In the genomic region with DNA sequence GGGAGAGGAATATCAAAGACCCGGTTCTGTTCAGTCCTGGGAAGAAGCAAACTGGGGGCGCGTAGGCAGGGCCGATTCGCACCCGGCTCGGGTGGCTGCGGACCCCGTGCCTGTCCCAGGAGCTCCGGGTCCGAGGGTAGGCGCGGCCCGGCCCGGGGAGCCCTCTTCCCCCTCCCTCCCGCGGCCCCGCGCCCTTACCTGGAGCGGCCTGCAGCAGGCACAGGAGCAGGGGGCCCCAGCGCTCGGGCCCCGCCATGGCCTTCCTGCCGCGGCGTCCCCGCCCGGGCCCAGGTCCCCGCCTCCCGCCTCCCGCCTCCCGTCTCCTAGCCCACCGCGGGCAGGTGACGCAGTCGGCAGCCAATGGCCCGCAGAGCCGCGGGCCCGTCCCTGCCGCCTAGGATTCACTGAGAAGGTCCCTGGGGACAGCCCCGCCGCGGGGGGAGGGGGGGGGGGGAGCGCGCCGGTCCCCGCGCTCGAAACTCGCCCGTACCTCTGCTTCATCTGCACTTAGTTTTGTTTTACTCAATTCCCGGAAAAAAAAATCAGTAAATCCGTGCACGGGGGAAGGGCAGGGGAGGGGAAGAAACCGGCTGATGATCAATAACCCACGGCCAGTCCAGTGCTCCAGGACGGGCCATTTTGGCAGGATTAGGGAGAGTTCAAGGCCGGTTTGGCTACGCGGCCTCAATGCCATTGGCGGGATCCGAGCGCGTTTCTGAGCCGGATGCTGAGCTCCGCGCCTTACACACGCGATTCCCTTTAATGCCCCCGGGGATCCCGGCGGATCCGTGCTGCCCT, we compare ENCODE assay signal across 8 cellular contexts. TPM values are rescaled to one million over a fixed set of nuclear protein-coding genes. Genes with fewer than 3 reads are reported as not detected.
DNase-seq lines count a peak whose midpoint lies in the region; ATAC-seq and TF ChIP-seq lines count a peak whose summit lies in the region.

A gene (minus strand): TSS at position 297 of the 798 bp plus-strand sequence. CDS start 41 bp downstream, at position 256.

- H4K8ac ChIP-seq in mesenchymal stem cell (ENCODE audit: low read length) = peak within 1 kb of the TSS; percentile 61

- ATAC-seq in activated CD4-positive, alpha-beta T cell treated with anti-CD3 and anti-CD28 coated beads for 36 hours = peak; percentile 88
- no peak for ATAC-seq in GM18517 (IDR thresholded peaks at IDR 0.05; ENCODE audit: unreplicated experiment)

- in situ Hi-C loops in GM13976 (cut with MboI; ENCODE audit: low sequenced_read_pairs, unreplicated experiment) = no loop called here

- peaks cover 27 to 30% of the 10 kb centered on the region in 2 experiments for H3K27me3 ChIP-seq in mesenchymal stem cell (ENCODE audit: control insufficient read depth in 1 of 2, insufficient read depth in 1 of 2, low read length in 2 of 2)

- H3K23ac ChIP-seq in mesenchymal stem cell (ENCODE audit: low read length in 2 of 2) = peak within 1 kb of the TSS in 1 of 2 experiments; percentile 34

- no peaks in the 10 kb centered on the region for H3K27me3 Mint-ChIP-seq in activated CD4-positive, alpha-beta T cell treated with anti-CD3 and anti-CD28 coated beads for 36 hours
- peaks cover 45% of the 10 kb centered on the region for H3K27me3 Mint-ChIP-seq in dendritic cell treated with granulocyte-macrophage colony-stimulating factor and Interleukin-4, amounts not matched to agents 40 ng/mL and 50 ng/mL, for 4 days

- no peak for TF ChIP-seq CTCF in GM13976 (IDR thresholded peaks at IDR 0.05; ENCODE audit: borderline replicate concordance, control extremely low read depth, extremely low read depth, insufficient read depth, missing control alignments)

- peak within 1 kb of the TSS; percentile 56 for H3K9ac ChIP-seq in mesenchymal stem cell (ENCODE audit: low read length)

- peaks cover 47% of the 10 kb centered on the region for H3K4me1 Mint-ChIP-seq in activated CD4-positive, alpha-beta T cell treated with anti-CD3 and anti-CD28 coated beads for 36 hours
- peaks cover 46% of the 10 kb centered on the region for H3K4me1 Mint-ChIP-seq in dendritic cell treated with granulocyte-macrophage colony-stimulating factor and Interleukin-4, amounts not matched to agents 40 ng/mL and 50 ng/mL, for 4 days (ENCODE audit: low read depth)

- DNase-seq in GM13976 (ENCODE audit: low spot score) = peak; percentile 96
- peak; percentile 92 for DNase-seq in NCI-H1105 (lab: John Stamatoyannopoulos, UW)
- DNase-seq in activated CD4-positive, alpha-beta T cell treated with anti-CD3 and anti-CD28 coated beads for 36 hours = peak; percentile 93
- peak; percentile 42 for DNase-seq in mesenchymal stem cell
- DNase-seq in stimulated activated CD8-positive, alpha-beta memory T cell treated with anti-CD3 and anti-CD28 coated beads, Interleukin-15, amount 100 ng/mL, for 24 hours (ENCODE audit: low read depth) = peak; percentile 45
- no peak for DNase-seq in middle frontal gyrus (ENCODE audit: extremely low spot score, low spot score)

- 2% methylated on average over 42 of the region's 74 CpGs for WGBS in mesenchymal stem cell

- H3K9me3 ChIP-seq in mesenchymal stem cell (ENCODE audit: control insufficient read depth, low read length) = no peaks in the 10 kb centered on the region

- H4K91ac ChIP-seq in mesenchymal stem cell (ENCODE audit: low read length) = peak within 1 kb of the TSS; percentile 24

- POLR2A ChIA-PET in activated CD4-positive, alpha-beta T cell treated with anti-CD3 and anti-CD28 coated beads for 36 hours (lab: Charles Lee) = interaction anchor here (0.7 kb wide), 2 partner anchors 407 to 904 kb away, joined by 3 read pairs; no protein-coding TSS in a partner anchor

- H3K4me1 ChIP-seq in mesenchymal stem cell (ENCODE audit: control insufficient read depth, insufficient read depth, low read depth, low read length) = peaks cover 12% of the 10 kb centered on the region

- intact Hi-C loops in activated CD4-positive, alpha-beta T cell treated with anti-CD3 and anti-CD28 coated beads for 36 hours (cut with DNase I, micrococcal nuclease) = loop anchor here (1.0 to 5.0 kb wide), 5 partner anchors 36 to 560 kb away; a partner anchor contains a TSS
- intact Hi-C loops in dendritic cell treated with granulocyte-macrophage colony-stimulating factor and Interleukin-4, amounts not matched to agents 40 ng/mL and 50 ng/mL, for 4 days (cut with micrococcal nuclease) = no loop called here

- H2AFZ ChIP-seq in mesenchymal stem cell (ENCODE audit: low read depth, low read length) = no peak within 1 kb of the TSS

- peak within 1 kb of the TSS; percentile 62 for H2BK15ac ChIP-seq in mesenchymal stem cell (ENCODE audit: low read depth, poor library complexity, severe bottlenecking)

- peak within 1 kb of the TSS in 1 of 2 experiments; percentile 37 for H3K14ac ChIP-seq in mesenchymal stem cell (ENCODE audit: low read length in 2 of 2)

- H3K4me3 ChIP-seq in mesenchymal stem cell (ENCODE audit: insufficient read depth in 1 of 2, low read depth in 1 of 2, low read length in 2 of 2) = peak within 1 kb of the TSS; percentile 56 to 74

- CTCF ChIA-PET in activated CD4-positive, alpha-beta T cell treated with anti-CD3 and anti-CD28 coated beads for 36 hours (lab: Charles Lee) = interaction anchor here (0.6 to 4.5 kb wide), 8 partner anchors 10 to 205 kb away, joined by 3 to 38 read pairs (median 4); no protein-coding TSS in a partner anchor

- peak within 1 kb of the TSS; percentile 73 for H3K4me3 Mint-ChIP-seq in activated CD4-positive, alpha-beta T cell treated with anti-CD3 and anti-CD28 coated beads for 36 hours
- H3K4me3 Mint-ChIP-seq in dendritic cell treated with granulocyte-macrophage colony-stimulating factor and Interleukin-4, amounts not matched to agents 40 ng/mL and 50 ng/mL, for 4 days = peak within 1 kb of the TSS; percentile 45

- H3K27ac Mint-ChIP-seq in activated CD4-positive, alpha-beta T cell treated with anti-CD3 and anti-CD28 coated beads for 36 hours = peak within 1 kb of the TSS; percentile 71
- H3K27ac Mint-ChIP-seq in dendritic cell treated with granulocyte-macrophage colony-stimulating factor and Interleukin-4, amounts not matched to agents 40 ng/mL and 50 ng/mL, for 4 days = no peak within 1 kb of the TSS

- H3K36me3 ChIP-seq in mesenchymal stem cell (ENCODE audit: control insufficient read depth in 1 of 2, insufficient read depth in 2 of 2, low read depth in 1 of 2, low read length in 2 of 2) = no peaks in the 10 kb centered on the region

- H2BK120ac ChIP-seq in mesenchymal stem cell (ENCODE audit: low read depth, low read length) = no peak within 1 kb of the TSS

- no peak within 1 kb of the TSS for H2AK5ac ChIP-seq in mesenchymal stem cell (ENCODE audit: low read length, severe bottlenecking)

- peaks cover 3% of the 10 kb centered on the region for H3K9me3 Mint-ChIP-seq in activated CD4-positive, alpha-beta T cell treated with anti-CD3 and anti-CD28 coated beads for 36 hours (ENCODE audit: low read depth)
- no peaks in the 10 kb centered on the region for H3K9me3 Mint-ChIP-seq in dendritic cell treated with granulocyte-macrophage colony-stimulating factor and Interleukin-4, amounts not matched to agents 40 ng/mL and 50 ng/mL, for 4 days

- no peaks in the 10 kb centered on the region for H3K36me3 Mint-ChIP-seq in activated CD4-positive, alpha-beta T cell treated with anti-CD3 and anti-CD28 coated beads for 36 hours (ENCODE audit: low read depth)
- H3K36me3 Mint-ChIP-seq in dendritic cell treated with granulocyte-macrophage colony-stimulating factor and Interleukin-4, amounts not matched to agents 40 ng/mL and 50 ng/mL, for 4 days (ENCODE audit: low read depth) = no peaks in the 10 kb centered on the region

- no peak within 1 kb of the TSS for H3K4ac ChIP-seq in mesenchymal stem cell (ENCODE audit: low read depth in 1 of 2, low read length in 2 of 2)

- peak within 1 kb of the TSS in 1 of 2 experiments; percentile 44 for H3K18ac ChIP-seq in mesenchymal stem cell (ENCODE audit: low read depth in 1 of 2, low read length in 2 of 2)

- no peak within 1 kb of the TSS for H3K27ac ChIP-seq in mesenchymal stem cell (ENCODE audit: low read length, poor library complexity, severe bottlenecking)

- H2BK5ac ChIP-seq in mesenchymal stem cell (ENCODE audit: low read depth, low read length, poor library complexity, severe bottlenecking) = no peak within 1 kb of the TSS

- no peaks in the 10 kb centered on the region for H3K79me1 ChIP-seq in mesenchymal stem cell (replicated peaks; ENCODE audit: low read length, poor library complexity, severe bottlenecking)

- no peak within 1 kb of the TSS for H2BK12ac ChIP-seq in mesenchymal stem cell (ENCODE audit: low read length in 2 of 2)

- H3K4me2 ChIP-seq in mesenchymal stem cell (ENCODE audit: low read length, poor library complexity, severe bottlenecking) = peak within 1 kb of the TSS; percentile 99

RNA-seq across cellular contexts. Expression of the gene that starts here (rescaled TPM):
- total RNA-seq in activated CD4-positive, alpha-beta T cell treated with anti-CD3 and anti-CD28 coated beads for 36 hours = 1 to 10 TPM; 6.6 to 7.4 TPM
- 0.12 TPM for polyA plus RNA-seq in mesenchymal stem cell (2013, experiment 1 of 2)
- 0.15 TPM for polyA plus RNA-seq in mesenchymal stem cell (2013, experiment 2 of 2)
